Comparison of ENCODE assay signal across 29 cellular contexts in genomic region chr7:7169296-7169695, GRCh38.
"Had no signal": no experiment of that assay in that cellular context is flagged by ENCODE, and none has a peak within 500 bp of the region (broad histone marks: within the 10 kb centered on the region; RNA-seq: fewer than 3 reads in every experiment).

No MANE protein-coding gene starts in this region.

- H3K4me2 ChIP-seq: neural progenitor cell, smooth muscle cell had no signal

- H3K36me3 ChIP-seq: neural progenitor cell, ovary, stomach, thoracic aorta, thyroid gland, tibial nerve, upper lobe of left lung, vagina had no signal

- H3K79me2 ChIP-seq: parathyroid adenoma had no signal

- H3K9ac ChIP-seq: neural progenitor cell, parathyroid adenoma had no signal

- H3K27ac Mint-ChIP-seq: nephron; neural progenitor cell; progenitor cell of endocrine pancreas; stimulated activated effector memory CD8-positive, alpha-beta T cell treated with anti-CD3 and anti-CD28 coated beads, Interleukin-12 subunit alpha, Interleukin-12 subunit beta, amount 100 ng/mL, for 72 hours; stimulated activated naive CD8-positive, alpha-beta T cell treated with anti-CD3 and anti-CD28 coated beads, Interleukin-15, Interleukin-2, amounts not matched to agents 100 ng/mL and 50 ng/mL, for 24 hours had no signal

- H3K36me3 Mint-ChIP-seq: neural progenitor cell; stimulated activated effector memory CD8-positive, alpha-beta T cell treated with anti-CD3 and anti-CD28 coated beads, Interleukin-12 subunit alpha, Interleukin-12 subunit beta, amount 100 ng/mL, for 72 hours had no signal

- H3K27ac ChIP-seq: neural progenitor cell, ovary, parathyroid adenoma, psoas muscle, skin epidermis, spleen, stomach, thoracic aorta, thyroid gland, tibial nerve, upper lobe of left lung, vagina had no signal

- H2AFZ ChIP-seq: neural progenitor cell, parathyroid adenoma had no signal

- H3K4me1 Mint-ChIP-seq: nephron, neural progenitor cell had no signal

- H3K4me3 ChIP-seq: neural progenitor cell, ovary, psoas muscle, skin epidermis, smooth muscle cell, spleen, stomach, thoracic aorta, thyroid gland, tibial nerve, upper lobe of left lung, vagina had no signal

- H3K4me1 ChIP-seq: neural progenitor cell, psoas muscle, stomach, thyroid gland, tibial nerve, upper lobe of left lung, vagina had no signal

- H3K27me3 Mint-ChIP-seq: naive thymus-derived CD4-positive, alpha-beta T cell; progenitor cell of endocrine pancreas; stimulated activated naive B cell treated with anti-CD40 and anti-IgM and Interleukin-4, amounts not matched to agents 10 μg/mL and 1 μg/mL and 100 μg/mL, for 72 hours; stimulated activated naive CD8-positive, alpha-beta T cell treated with anti-CD3 and anti-CD28 coated beads, Interleukin-15, Interleukin-2, amounts not matched to agents 100 ng/mL and 50 ng/mL, for 24 hours had no signal

- H3K9me3 ChIP-seq: ovary, thoracic aorta, thyroid gland, vagina had no signal

- DNase-seq: naive thymus-derived CD4-positive, alpha-beta T cell; natural killer cell; occipital lobe; ovary; posterior cingulate gyrus; psoas muscle; right cardiac atrium; spleen; stimulated activated CD4-positive, alpha-beta T cell treated with anti-CD3 and anti-CD28 coated beads, Interleukin-12 subunit alpha, Interleukin-12 subunit beta, amount 100 ng/mL, for 4 hours; stimulated activated CD4-positive, alpha-beta T cell treated with anti-CD3 and anti-CD28 coated beads, Interleukin-1b, Interleukin-23, amount 100 ng/mL, for 48 hours; stimulated activated CD4-positive, alpha-beta T cell treated with anti-CD3 and anti-CD28 coated beads, Interleukin-4, amount 100 ng/mL, for 24 hours; stimulated activated naive B cell treated with anti-CD40 and anti-IgM and Interleukin-4, amounts not matched to agents 10 μg/mL and 1 μg/mL and 100 μg/mL, for 72 hours; stimulated activated naive CD4-positive, alpha-beta T cell treated with Interleukin-2 at 50 U/mL for 16 hours; stomach; thyroid gland; trophoblast cell; upper lobe of left lung had no signal

- ATAC-seq: naive thymus-derived CD4-positive, alpha-beta T cell; natural killer cell; psoas muscle; right cardiac atrium; sciatic nerve; stimulated activated effector memory CD8-positive, alpha-beta T cell treated with anti-CD3 and anti-CD28 coated beads, Interleukin-12 subunit alpha, Interleukin-12 subunit beta, amount 100 ng/mL, for 72 hours; stimulated activated naive B cell treated with anti-CD40 and anti-IgM and Interleukin-4, amounts not matched to agents 10 μg/mL and 1 μg/mL and 100 μg/mL, for 72 hours had no signal

- H3K4me3 Mint-ChIP-seq: naive thymus-derived CD4-positive, alpha-beta T cell; natural killer cell; nephron; neural progenitor cell; stimulated activated effector memory CD8-positive, alpha-beta T cell treated with anti-CD3 and anti-CD28 coated beads, Interleukin-12 subunit alpha, Interleukin-12 subunit beta, amount 100 ng/mL, for 72 hours; stimulated activated naive B cell treated with anti-CD40 and anti-IgM and Interleukin-4, amounts not matched to agents 10 μg/mL and 1 μg/mL and 100 μg/mL, for 72 hours; stimulated activated naive CD8-positive, alpha-beta T cell treated with anti-CD3 and anti-CD28 coated beads, Interleukin-15, Interleukin-2, amounts not matched to agents 100 ng/mL and 50 ng/mL, for 24 hours had no signal

- H3K27me3 ChIP-seq: neural progenitor cell, ovary, spleen, stomach, thyroid gland, tibial nerve, upper lobe of left lung, vagina had no signal
